In genomic region chr1:5990913-5991783, GRCh38 we compare ENCODE assay signal across 8 cellular contexts. TPM values are rescaled to one million over a fixed set of nuclear protein-coding genes. Genes with fewer than 3 reads are reported as not detected.
DNase-seq lines count a peak whose midpoint lies in the region; ATAC-seq and TF ChIP-seq lines count a peak whose summit lies in the region.

No MANE protein-coding gene starts in this region.

- peak overlapping the region; percentile 84 to 95 (median 92) for H3K27ac Mint-ChIP-seq in CD8-positive, alpha-beta memory T cell
- H3K27ac Mint-ChIP-seq in neural crest cell (ENCODE audit: unreplicated experiment), result peak overlapping the region; percentile 76

- no peaks in the 10 kb centered on the region for H3K27me3 ChIP-seq in CD8-positive, alpha-beta memory T cell (ENCODE audit: insufficient read depth, low read length, poor library complexity, severe bottlenecking)

- peaks cover 32% of the 10 kb centered on the region for H3K4me1 ChIP-seq in CD8-positive, alpha-beta memory T cell (ENCODE audit: insufficient read depth, low read length)

- POLR2A ChIA-PET in CD8-positive, alpha-beta memory T cell (lab: Charles Lee), result interaction anchor here (4.0 kb wide), 1 partner anchor 35 kb away, joined by 42 read pairs; no protein-coding TSS in a partner anchor

- H3K4me3 Mint-ChIP-seq in CD8-positive, alpha-beta memory T cell, result peak overlapping the region; percentile 85 to 99 (median 93)
- H3K4me3 Mint-ChIP-seq in activated T-cell treated with anti-CD3 and anti-CD28 coated beads, Interleukin-2, amount 50 U/mL, for 4 hours, result peak overlapping the region; percentile 86
- peak overlapping the region; percentile 95 for H3K4me3 Mint-ChIP-seq in neural crest cell

- no peak for TF ChIP-seq CTCF in fibroblast of the aortic adventitia (IDR thresholded peaks at IDR 0.05; ENCODE audit: insufficient read depth, low read length)
- no peak for TF ChIP-seq CTCF in neural crest cell (conservative IDR thresholded peaks at IDR 0.05)

- no peak for TF ChIP-seq RAD21 in Ishikawa (IDR thresholded peaks at IDR 0.05; ENCODE audit: low read depth)

- H3K4me3 ChIP-seq in CD8-positive, alpha-beta memory T cell (ENCODE audit: low read length), result peak overlapping the region; percentile 78
- peak overlapping the region; percentile 82 for H3K4me3 ChIP-seq in fibroblast of the aortic adventitia (ENCODE audit: low read depth, low read length)

- peaks cover 0 to 17% (median 0%) of the 10 kb centered on the region in 3 donors for H3K36me3 Mint-ChIP-seq in CD8-positive, alpha-beta memory T cell
- no peaks in the 10 kb centered on the region for H3K36me3 Mint-ChIP-seq in activated T-cell treated with anti-CD3 and anti-CD28 coated beads, Interleukin-2, amount 50 U/mL, for 4 hours (ENCODE audit: insufficient read depth)
- H3K36me3 Mint-ChIP-seq in neural crest cell (ENCODE audit: low read depth), result no peaks in the 10 kb centered on the region

- peaks cover 27 to 39% (median 31%) of the 10 kb centered on the region in 3 donors for H3K4me1 Mint-ChIP-seq in CD8-positive, alpha-beta memory T cell
- peaks cover 26% of the 10 kb centered on the region for H3K4me1 Mint-ChIP-seq in activated T-cell treated with anti-CD3 and anti-CD28 coated beads, Interleukin-2, amount 50 U/mL, for 4 hours (ENCODE audit: low read depth)
- peaks cover 30% of the 10 kb centered on the region for H3K4me1 Mint-ChIP-seq in neural crest cell

- TF ChIP-seq EP300 in Ishikawa (IDR thresholded peaks at IDR 0.05; ENCODE audit: borderline replicate concordance), result no peak

- CTCF ChIA-PET in CD8-positive, alpha-beta memory T cell (lab: Charles Lee), result no interaction called here

- ATAC-seq in activated T-cell treated with anti-CD3 and anti-CD28 coated beads, Interleukin-2, amount 50 U/mL, for 4 hours, result peak in 1 of 2 donors; percentile 1
- no peak for ATAC-seq in HG03108 (IDR thresholded peaks at IDR 0.05; ENCODE audit: unreplicated experiment)

- peaks cover 0 to 3% of the 10 kb centered on the region in 2 donors for H3K27me3 Mint-ChIP-seq in CD8-positive, alpha-beta memory T cell
- H3K27me3 Mint-ChIP-seq in activated T-cell treated with anti-CD3 and anti-CD28 coated beads, Interleukin-2, amount 50 U/mL, for 4 hours (ENCODE audit: low read depth), result no peaks in the 10 kb centered on the region
- H3K27me3 Mint-ChIP-seq in neural crest cell (ENCODE audit: low read depth), result peaks cover 11% of the 10 kb centered on the region

- no peaks in the 10 kb centered on the region for H3K9me3 ChIP-seq in CD8-positive, alpha-beta memory T cell (ENCODE audit: low read length)

- H3K36me3 ChIP-seq in CD8-positive, alpha-beta memory T cell (ENCODE audit: insufficient read depth, low read length), result no peaks in the 10 kb centered on the region

- peak; percentile 37 to 64 (median 44) for DNase-seq in CD8-positive, alpha-beta memory T cell
- no peak for DNase-seq in activated T-cell treated with anti-CD3 and anti-CD28 coated beads, Interleukin-2, amount 50 U/mL, for 4 hours
- DNase-seq in fibroblast of the aortic adventitia (ENCODE audit: low read depth) (peak; percentile 14), neural crest cell (ENCODE audit: low read depth, low spot score) (peak; percentile 49), NCI-H1930 (lab: John Stamatoyannopoulos, UW) (no peak), pons (ENCODE audit: low spot score) (no peak)

- H3K9me3 Mint-ChIP-seq in CD8-positive, alpha-beta memory T cell, result no peaks in the 10 kb centered on the region
- H3K9me3 Mint-ChIP-seq in activated T-cell treated with anti-CD3 and anti-CD28 coated beads, Interleukin-2, amount 50 U/mL, for 4 hours, result no peaks in the 10 kb centered on the region
- no peaks in the 10 kb centered on the region for H3K9me3 Mint-ChIP-seq in neural crest cell

- peak overlapping the region; percentile 38 for H3K27ac ChIP-seq in CD8-positive, alpha-beta memory T cell (ENCODE audit: low read depth, low read length)

TF ChIP-seq in Ishikawa, 13 proteins besides CTCF, POLR2A, EP300 and RAD21:
- TF ChIP-seq TEAD4 (IDR thresholded peaks at IDR 0.05) (no peak), CEBPB (IDR thresholded peaks at IDR 0.05) (no peak), USF1 (IDR thresholded peaks at IDR 0.05) (no peak), NFIC (IDR thresholded peaks at IDR 0.05) (no peak), YY1 (IDR thresholded peaks at IDR 0.05; ENCODE audit: low read depth) (no peak), FOXM1 (IDR thresholded peaks at IDR 0.05; ENCODE audit: borderline replicate concordance, low read depth) (no peak), EGR1 (IDR thresholded peaks at IDR 0.05) (no peak), TCF12 (IDR thresholded peaks at IDR 0.05; ENCODE audit: low read depth) (no peak), ZBTB7A (IDR thresholded peaks at IDR 0.05; ENCODE audit: low read depth) (no peak), CREB1 (IDR thresholded peaks at IDR 0.05; ENCODE audit: low read depth) (no peak), REST (IDR thresholded peaks at IDR 0.05; ENCODE audit: low read depth) (no peak), TAF1 (IDR thresholded peaks at IDR 0.05; ENCODE audit: low read depth) (0 out of 2 replicates have a peak, but pooled peaks have one; percentile 25), MAX (IDR thresholded peaks at IDR 0.05) (peak; percentile 22; the same call in 1 of the 2 replicates)

RNA-seq across cellular contexts. Expression of gene NPHP4, which starts 1.1 kb away (rescaled TPM):
- 10 to 100 TPM; 11.2 to 11.5 TPM for total RNA-seq in CD8-positive, alpha-beta memory T cell
- polyA plus RNA-seq in CD8-positive, alpha-beta memory T cell, result 1.2 TPM
- 1 to 10 TPM; 7.0 to 9.3 (median 7.1) TPM for total RNA-seq in activated T-cell treated with anti-CD3 and anti-CD28 coated beads, Interleukin-2, amount 50 U/mL, for 4 hours
- 6.9 and 9.6 TPM in 2 replicates for total RNA-seq in fibroblast of the aortic adventitia (ENCODE audit: low replicate concordance)
- total RNA-seq in neural crest cell, result 31.9 and 33.2 TPM in 2 replicates

RNA-seq across cellular contexts. Expression of gene KCNAB2, which starts 54.5 kb away (rescaled TPM):
- total RNA-seq in CD8-positive, alpha-beta memory T cell, result 100 to 1,000 TPM; 171 TPM
- 52.6 TPM for polyA plus RNA-seq in CD8-positive, alpha-beta memory T cell
- 100 to 1,000 TPM; 199 to 230 (median 202) TPM for total RNA-seq in activated T-cell treated with anti-CD3 and anti-CD28 coated beads, Interleukin-2, amount 50 U/mL, for 4 hours
- total RNA-seq in fibroblast of the aortic adventitia (ENCODE audit: low replicate concordance), result 4.0 and 9.1 TPM in 2 replicates
- 8.3 and 9.0 TPM in 2 replicates for total RNA-seq in neural crest cell

Comparison
In these comparisons a context has a peak if more than half of its experiments do, and no peak if none do; other contexts are left out.
1. DNase-seq: peak in CD8-positive, alpha-beta memory T cell (5 of 5), fibroblast of the aortic adventitia (single experiment) and neural crest cell (single experiment); none in activated T-cell treated with anti-CD3 and anti-CD28 coated beads, Interleukin-2, amount 50 U/mL, for 4 hours (single experiment), NCI-H1930 (0 of 2) and pons (single experiment).
2. RNA of gene KCNAB2, which starts 54.5 kb away (total RNA-seq): 199 to 230 TPM in activated T-cell treated with anti-CD3 and anti-CD28 coated beads, Interleukin-2, amount 50 U/mL, for 4 hours and 171 TPM in CD8-positive, alpha-beta memory T cell; 8.3 to 9.0 TPM in neural crest cell and 4.0 to 9.1 TPM in fibroblast of the aortic adventitia; every median in the first group is over 10 times any median in the second.
3. Peak in every context shown above with its lines, with median percentiles within 50 percentile points of each other: H3K4me3 Mint-ChIP-seq.